1 cellular context compared by ENCODE assay signal in genomic region chr2:120720746-120721145, GRCh38.
TF ChIP-seq lines count a peak whose summit lies in the region.

No MANE protein-coding gene starts in this region.

TF ChIP-seq in HepG2, 621 proteins besides CTCF, POLR2A, EP300 and RAD21:
- TF ChIP-seq CHD2 (IDR thresholded peaks at IDR 0.05; ENCODE audit: low read depth, low read length): no peak
- no peak for TF ChIP-seq CHCHD3 (CRISPR knock-in tag; IDR thresholded peaks at IDR 0.05)
- no peak for TF ChIP-seq ZUFSP (CRISPR knock-in tag; IDR thresholded peaks at IDR 0.05; ENCODE audit: borderline replicate concordance)
- no peak for TF ChIP-seq MTERF4 (CRISPR knock-in tag; IDR thresholded peaks at IDR 0.05)
- no peak for TF ChIP-seq KDM6A (CRISPR knock-in tag; IDR thresholded peaks at IDR 0.05; ENCODE audit: low read depth)
- TF ChIP-seq ZNF672 (CRISPR knock-in tag; IDR thresholded peaks at IDR 0.05): no peak
- TF ChIP-seq LRRFIP1 (CRISPR knock-in tag; conservative IDR thresholded peaks at IDR 0.05): no peak
- TF ChIP-seq ZNF552 (CRISPR knock-in tag; IDR thresholded peaks at IDR 0.05; ENCODE audit: borderline replicate concordance): no peak
- TF ChIP-seq REPIN1 (CRISPR knock-in tag; IDR thresholded peaks at IDR 0.05; ENCODE audit: borderline replicate concordance, low read depth): no peak
